In the genomic region with DNA sequence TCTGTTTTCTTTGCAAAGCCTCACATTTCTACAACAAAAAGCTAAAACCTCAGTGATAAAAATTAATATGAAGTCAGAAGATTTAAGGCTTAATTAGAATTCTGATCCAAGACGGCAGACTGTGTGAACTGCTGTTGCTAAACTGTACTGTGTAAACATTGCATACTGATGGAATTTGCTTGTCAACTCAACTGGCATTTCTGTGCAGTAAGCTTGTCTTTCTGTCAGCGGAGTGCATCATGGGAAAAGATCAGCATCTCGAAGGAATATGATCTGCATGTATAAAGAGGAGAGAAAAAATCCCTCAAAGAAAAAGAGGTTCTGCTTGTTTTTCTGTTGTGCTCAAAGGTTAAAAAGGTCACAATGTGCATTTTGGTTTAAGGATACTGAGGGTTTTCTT, we compare ENCODE assay signal across 18 cellular contexts.
DNase-seq lines count a peak whose midpoint lies in the region; ATAC-seq and TF ChIP-seq lines count a peak whose summit lies in the region.
"Had no signal": no experiment of that assay in that cellular context is flagged by ENCODE, and none has a peak within 500 bp of the region (broad histone marks: within the 10 kb centered on the region; RNA-seq: fewer than 3 reads in every experiment).

No MANE protein-coding gene starts in this region.

- no peaks in the 10 kb centered on the region for H3K9me3 ChIP-seq in tibial nerve
- no peaks in the 10 kb centered on the region for H3K9me3 ChIP-seq in CD4-positive, alpha-beta T cell (ENCODE audit: control insufficient read depth, low read length)
- H3K9me3 ChIP-seq: BE2C had no signal

- TF ChIP-seq POLR2A in tibial nerve (IDR thresholded peaks at IDR 0.05), result no peak

- TF ChIP-seq CTCF in brain (conservative IDR thresholded peaks at IDR 0.05), result no peak
- no peak for TF ChIP-seq CTCF in tibial nerve (IDR thresholded peaks at IDR 0.05)
- no peak for TF ChIP-seq CTCF in CD4-positive, alpha-beta T cell (IDR thresholded peaks at IDR 0.05)

- CTCF ChIA-PET in CD4-positive, alpha-beta T cell (lab: Charles Lee), result no interaction called here

- TF ChIP-seq EP300 in tibial nerve (IDR thresholded peaks at IDR 0.05), result no peak

- 30 to 41% methylated on average over 3 of the region's 3 CpGs for WGBS in tibial nerve, 2 donors

- no peak for ATAC-seq in CD4-positive, alpha-beta T cell (ENCODE audit: poor library complexity)
- ATAC-seq: CD8-positive, alpha-beta T cell had no signal

- peaks cover 0 to 2% (median 0%) of the 10 kb centered on the region in 5 experiments for H3K9me3 Mint-ChIP-seq in brain
- no peaks in the 10 kb centered on the region for H3K9me3 Mint-ChIP-seq in CD4-positive, alpha-beta T cell
- H3K9me3 Mint-ChIP-seq: HFFc6 had no signal

- no peak overlapping the region for H3K4me3 ChIP-seq in tibial nerve

- H3K27me3 Mint-ChIP-seq in brain, result no peaks in the 10 kb centered on the region
- no peaks in the 10 kb centered on the region for H3K27me3 Mint-ChIP-seq in CD4-positive, alpha-beta T cell

- no peaks in the 10 kb centered on the region for H3K27me3 ChIP-seq in tibial nerve
- no peaks in the 10 kb centered on the region for H3K27me3 ChIP-seq in CD4-positive, alpha-beta T cell (ENCODE audit: control insufficient read depth, insufficient read depth, low read length)
- H3K27me3 ChIP-seq: BE2C had no signal

- peak overlapping the region in 4 of 5 experiments; percentile 9 to 41 (median 18) for H3K27ac Mint-ChIP-seq in brain
- H3K27ac Mint-ChIP-seq in CD4-positive, alpha-beta T cell, result no peak overlapping the region
- H3K27ac Mint-ChIP-seq: CD8-positive, alpha-beta T cell; HFFc6 had no signal

- H3K27ac ChIP-seq in tibial nerve, result no peak overlapping the region
- H3K27ac ChIP-seq in CD4-positive, alpha-beta T cell (ENCODE audit: low read depth, low read length), result no peak overlapping the region
- H3K27ac ChIP-seq: 22Rv1, C4-2B had no signal

- peaks cover 13% of the 10 kb centered on the region for H3K4me1 Mint-ChIP-seq in brain
- H3K4me1 Mint-ChIP-seq in CD4-positive, alpha-beta T cell (ENCODE audit: low read depth), result no peaks in the 10 kb centered on the region

- H3K4me1 ChIP-seq in tibial nerve, result no peaks in the 10 kb centered on the region
- H3K4me1 ChIP-seq: BE2C had no signal

- DNase-seq in SIG-M5 treated with dmso at 0.1 percent for 504 hours (lab: John Stamatoyannopoulos, UW; ENCODE audit: unreplicated experiment), result peak; percentile 3
- no peak for DNase-seq in SIG-M5 (lab: John Stamatoyannopoulos, UW)
- peak; percentile 41 for DNase-seq in iris pigment epithelial cell (ENCODE audit: low read depth)
- no peak for DNase-seq in NCI-H2227 (lab: John Stamatoyannopoulos, UW; ENCODE audit: unreplicated experiment)
- DNase-seq in tibial nerve (ENCODE audit: low spot score in 2 of 2), result no peak
- no peak for DNase-seq in CD4-positive, alpha-beta T cell
- no peak for DNase-seq in activated gamma-delta T cell treated with Interleukin-2 at 50 U/mL for 16 hours
- DNase-seq: BE2C; CD8-positive, alpha-beta T cell; COR-L47; DMS153; DND-41; GF-D8; HCEC 1CT; HFFc6 had no signal

- POLR2A ChIA-PET in CD4-positive, alpha-beta T cell (lab: Charles Lee), result no interaction called here

- no peaks in the 10 kb centered on the region for H3K36me3 ChIP-seq in tibial nerve
- H3K36me3 ChIP-seq: BE2C had no signal

- no peaks in the 10 kb centered on the region for H3K36me3 Mint-ChIP-seq in brain
- H3K36me3 Mint-ChIP-seq in CD4-positive, alpha-beta T cell (ENCODE audit: low read depth), result no peaks in the 10 kb centered on the region
- H3K36me3 Mint-ChIP-seq: CD8-positive, alpha-beta T cell had no signal

- H3K4me3 Mint-ChIP-seq in brain, result peak overlapping the region in 2 of 5 experiments; percentile 20 to 38
- H3K4me3 Mint-ChIP-seq in CD4-positive, alpha-beta T cell, result no peak overlapping the region
- H3K4me3 Mint-ChIP-seq: CD8-positive, alpha-beta T cell; HFFc6 had no signal

- intact Hi-C loops in CD4-positive, alpha-beta T cell (cut with DNase I, micrococcal nuclease), result no loop called here

Comparison
In these comparisons a context has a peak if more than half of its experiments do, and no peak if none do; other contexts are left out.
1. DNase-seq: peak in SIG-M5 treated with dmso at 0.1 percent for 504 hours (single experiment) and iris pigment epithelial cell (single experiment); none in SIG-M5 (single experiment), NCI-H2227 (single experiment), tibial nerve (0 of 2), CD4-positive, alpha-beta T cell (0 of 10) and activated gamma-delta T cell treated with Interleukin-2 at 50 U/mL for 16 hours (single experiment).